In the genomic region with DNA sequence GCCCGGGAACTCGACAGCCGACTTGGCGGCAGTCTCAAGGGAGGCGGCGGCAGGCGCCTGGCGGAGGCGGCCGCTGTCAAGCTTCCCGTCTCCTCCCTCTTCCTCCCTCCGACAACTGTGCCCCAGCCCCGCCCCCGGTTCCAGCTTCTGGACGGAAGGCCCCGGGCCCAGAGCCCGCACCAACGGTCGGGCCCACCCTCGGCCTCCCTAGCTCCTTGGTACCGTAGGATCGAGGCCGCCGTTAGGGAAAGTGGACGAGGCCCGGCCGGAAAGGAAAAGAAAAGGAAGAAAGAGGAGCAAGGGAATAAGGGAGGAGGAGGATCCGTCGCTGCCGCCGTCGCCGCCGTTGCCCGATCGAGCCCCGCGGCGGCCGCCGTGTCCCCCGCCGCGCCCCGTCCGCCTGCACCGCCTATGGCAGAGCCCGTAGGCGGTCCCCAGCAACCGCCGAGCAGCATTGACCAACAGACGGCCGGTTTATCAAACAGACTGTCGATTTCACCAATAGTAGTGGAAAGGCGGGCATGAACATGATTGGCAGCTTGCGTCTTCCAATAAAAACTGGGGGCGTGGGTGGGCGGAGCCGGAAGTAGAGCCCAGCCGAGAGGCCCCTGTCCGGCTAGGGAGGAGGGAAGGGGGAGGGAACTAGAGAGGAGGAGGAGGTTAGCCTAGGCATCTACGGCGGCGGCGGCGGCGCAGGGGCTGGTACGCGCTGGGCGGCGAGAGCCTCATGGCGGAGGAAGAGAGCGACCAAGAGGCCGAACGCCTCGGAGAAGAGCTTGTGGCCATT, we compare ENCODE assay signal across 1 cellular context.
TF ChIP-seq lines count a peak whose summit lies in the region.

A gene with protein sequence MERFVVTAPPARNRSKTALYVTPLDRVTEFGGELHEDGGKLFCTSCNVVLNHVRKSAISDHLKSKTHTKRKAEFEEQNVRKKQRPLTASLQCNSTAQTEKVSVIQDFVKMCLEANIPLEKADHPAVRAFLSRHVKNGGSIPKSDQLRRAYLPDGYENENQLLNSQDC (minus strand): TSS at position 413 of the 787 bp plus-strand sequence. CDS start 3,029 bp downstream, outside the sequence.
Gene ZNF654, plus strand, starts transcription at position 663 of the 787 bp plus-strand sequence. Its CDS starts 65 bp downstream, at position 728.

TF ChIP-seq in K562, 482 proteins besides CTCF, POLR2A, EP300 and RAD21 (continued from another document and continues in another):
- TF ChIP-seq FOXK1 (CRISPR knock-in tag; IDR thresholded peaks at IDR 0.05; ENCODE audit: borderline replicate concordance) (no peak), TAL1 (IDR thresholded peaks at IDR 0.05) (no peak), ZFP36 (IDR thresholded peaks at IDR 0.05; ENCODE audit: low read depth, low read length, partially characterized antibody) (no peak), HES1 (IDR thresholded peaks at IDR 0.05; ENCODE audit: low read depth) (no peak), ZNF24 (IDR thresholded peaks at IDR 0.05) (no peak), PURB (CRISPR knock-in tag; IDR thresholded peaks at IDR 0.05; ENCODE audit: low read depth) (no peak), TAF1 (IDR thresholded peaks at IDR 0.05; ENCODE audit: control insufficient read depth, extremely low read depth, insufficient read depth, low read length, severe bottlenecking) (peak; percentile 40), RBFOX2 (IDR thresholded peaks at IDR 0.05; ENCODE audit: low read depth, low read length) (peak; percentile 92), MIER1 (IDR thresholded peaks at IDR 0.05; ENCODE audit: low read depth) (no peak), SAFB2 (IDR thresholded peaks at IDR 0.05; ENCODE audit: borderline replicate concordance, low read depth, low read length, severe bottlenecking) (no peak), ARID4B (CRISPR knock-in tag; IDR thresholded peaks at IDR 0.05) (peak; percentile 52; the same call in 1 of the 2 replicates), CC2D1A (IDR thresholded peaks at IDR 0.05) (no peak), CREM (IDR thresholded peaks at IDR 0.05; ENCODE audit: low read depth) (peak; percentile 57), NCOA1 (IDR thresholded peaks at IDR 0.05; ENCODE audit: low read depth) (no peak), ZNF184 (CRISPR knock-in tag; IDR thresholded peaks at IDR 0.05) (no peak), ZBTB17 (CRISPR knock-in tag; IDR thresholded peaks at IDR 0.05) (no peak), ZFP91 (CRISPR knock-in tag; IDR thresholded peaks at IDR 0.05) (no peak), ZNF79 (CRISPR knock-in tag; IDR thresholded peaks at IDR 0.05; ENCODE audit: low read depth) (no peak), MED1 (CRISPR knock-in tag; IDR thresholded peaks at IDR 0.05; ENCODE audit: borderline replicate concordance) (no peak), MYBL2 (IDR thresholded peaks at IDR 0.05; ENCODE audit: low read depth) (peak; percentile 49), MYBL2 (CRISPR knock-in tag; IDR thresholded peaks at IDR 0.05; ENCODE audit: borderline replicate concordance) (no peak), RBM17 (IDR thresholded peaks at IDR 0.05; ENCODE audit: borderline replicate concordance, low read depth, low read length) (no peak), NR2F6 (CRISPR knock-in tag; IDR thresholded peaks at IDR 0.05) (no peak), NCOA6 (IDR thresholded peaks at IDR 0.05) (peak; percentile 63; the same call in 1 of the 2 replicates), TAF7 (tag; IDR thresholded peaks at IDR 0.05) (no peak), SAFB (IDR thresholded peaks at IDR 0.05; ENCODE audit: borderline replicate concordance, low read depth, low read length) (no peak), HNRNPLL (IDR thresholded peaks at IDR 0.05; ENCODE audit: low read depth, low read length, poor library complexity, severe bottlenecking) (peak; percentile 94), ZNF695 (CRISPR knock-in tag; IDR thresholded peaks at IDR 0.05) (no peak), U2AF1 (optimal IDR thresholded peaks at IDR 0.05; ENCODE audit: low read depth, low read length) (no peak), TRIM24 (IDR thresholded peaks at IDR 0.05) (0 out of 4 replicates have a peak, but pooled peaks of 1 of the 2 experiments have one; percentile 11), FOXA3 (CRISPR knock-in tag; conservative IDR thresholded peaks at IDR 0.05 in 1 of 2, IDR thresholded peaks at IDR 0.05 in 1 of 2) (no peak), NFYB (IDR thresholded peaks at IDR 0.05; ENCODE audit: extremely low read depth, insufficient read length) (peak; percentile 88), HOMEZ (CRISPR knock-in tag; IDR thresholded peaks at IDR 0.05) (no peak), ZSCAN32 (CRISPR knock-in tag; IDR thresholded peaks at IDR 0.05) (no peak)
- TF ChIP-seq, protein P1, sequence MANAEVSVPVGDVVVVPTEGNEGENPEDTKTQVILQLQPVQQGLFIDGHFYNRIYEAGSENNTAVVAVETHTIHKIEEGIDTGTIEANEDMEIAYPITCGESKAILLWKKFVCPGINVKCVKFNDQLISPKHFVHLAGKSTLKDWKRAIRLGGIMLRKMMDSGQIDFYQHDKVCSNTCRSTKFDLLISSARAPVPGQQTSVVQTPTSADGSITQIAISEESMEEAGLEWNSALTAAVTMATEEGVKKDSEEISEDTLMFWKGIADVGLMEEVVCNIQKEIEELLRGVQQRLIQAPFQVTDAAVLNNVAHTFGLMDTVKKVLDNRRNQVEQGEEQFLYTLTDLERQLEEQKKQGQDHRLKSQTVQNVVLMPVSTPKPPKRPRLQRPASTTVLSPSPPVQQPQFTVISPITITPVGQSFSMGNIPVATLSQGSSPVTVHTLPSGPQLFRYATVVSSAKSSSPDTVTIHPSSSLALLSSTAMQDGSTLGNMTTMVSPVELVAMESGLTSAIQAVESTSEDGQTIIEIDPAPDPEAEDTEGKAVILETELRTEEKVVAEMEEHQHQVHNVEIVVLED (CRISPR knock-in tag; IDR thresholded peaks at IDR 0.05), result 0 out of 2 replicates have a peak, but pooled peaks have one; percentile 32
- TF ChIP-seq, protein P2, sequence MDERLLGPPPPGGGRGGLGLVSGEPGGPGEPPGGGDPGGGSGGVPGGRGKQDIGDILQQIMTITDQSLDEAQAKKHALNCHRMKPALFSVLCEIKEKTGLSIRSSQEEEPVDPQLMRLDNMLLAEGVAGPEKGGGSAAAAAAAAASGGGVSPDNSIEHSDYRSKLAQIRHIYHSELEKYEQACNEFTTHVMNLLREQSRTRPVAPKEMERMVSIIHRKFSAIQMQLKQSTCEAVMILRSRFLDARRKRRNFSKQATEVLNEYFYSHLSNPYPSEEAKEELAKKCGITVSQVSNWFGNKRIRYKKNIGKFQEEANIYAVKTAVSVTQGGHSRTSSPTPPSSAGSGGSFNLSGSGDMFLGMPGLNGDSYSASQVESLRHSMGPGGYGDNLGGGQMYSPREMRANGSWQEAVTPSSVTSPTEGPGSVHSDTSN (CRISPR knock-in tag; IDR thresholded peaks at IDR 0.05; ENCODE audit: low read depth), result peak; percentile 82
- TF ChIP-seq, protein P2 (tag; conservative IDR thresholded peaks at IDR 0.05; ENCODE audit: low read depth), result peak; percentile 99
- TF ChIP-seq, protein P3, sequence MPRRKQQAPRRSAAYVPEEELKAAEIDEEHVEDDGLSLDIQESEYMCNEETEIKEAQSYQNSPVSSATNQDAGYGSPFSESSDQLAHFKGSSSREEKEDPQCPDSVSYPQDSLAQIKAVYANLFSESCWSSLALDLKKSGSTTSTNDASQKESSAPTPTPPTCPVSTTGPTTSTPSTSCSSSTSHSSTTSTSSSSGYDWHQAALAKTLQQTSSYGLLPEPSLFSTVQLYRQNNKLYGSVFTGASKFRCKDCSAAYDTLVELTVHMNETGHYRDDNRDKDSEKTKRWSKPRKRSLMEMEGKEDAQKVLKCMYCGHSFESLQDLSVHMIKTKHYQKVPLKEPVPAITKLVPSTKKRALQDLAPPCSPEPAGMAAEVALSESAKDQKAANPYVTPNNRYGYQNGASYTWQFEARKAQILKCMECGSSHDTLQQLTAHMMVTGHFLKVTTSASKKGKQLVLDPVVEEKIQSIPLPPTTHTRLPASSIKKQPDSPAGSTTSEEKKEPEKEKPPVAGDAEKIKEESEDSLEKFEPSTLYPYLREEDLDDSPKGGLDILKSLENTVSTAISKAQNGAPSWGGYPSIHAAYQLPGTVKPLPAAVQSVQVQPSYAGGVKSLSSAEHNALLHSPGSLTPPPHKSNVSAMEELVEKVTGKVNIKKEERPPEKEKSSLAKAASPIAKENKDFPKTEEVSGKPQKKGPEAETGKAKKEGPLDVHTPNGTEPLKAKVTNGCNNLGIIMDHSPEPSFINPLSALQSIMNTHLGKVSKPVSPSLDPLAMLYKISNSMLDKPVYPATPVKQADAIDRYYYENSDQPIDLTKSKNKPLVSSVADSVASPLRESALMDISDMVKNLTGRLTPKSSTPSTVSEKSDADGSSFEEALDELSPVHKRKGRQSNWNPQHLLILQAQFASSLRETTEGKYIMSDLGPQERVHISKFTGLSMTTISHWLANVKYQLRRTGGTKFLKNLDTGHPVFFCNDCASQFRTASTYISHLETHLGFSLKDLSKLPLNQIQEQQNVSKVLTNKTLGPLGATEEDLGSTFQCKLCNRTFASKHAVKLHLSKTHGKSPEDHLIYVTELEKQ (CRISPR knock-in tag; IDR thresholded peaks at IDR 0.05), result no peak
